ENCODE assay signal across 9 cellular contexts in the genomic region with DNA sequence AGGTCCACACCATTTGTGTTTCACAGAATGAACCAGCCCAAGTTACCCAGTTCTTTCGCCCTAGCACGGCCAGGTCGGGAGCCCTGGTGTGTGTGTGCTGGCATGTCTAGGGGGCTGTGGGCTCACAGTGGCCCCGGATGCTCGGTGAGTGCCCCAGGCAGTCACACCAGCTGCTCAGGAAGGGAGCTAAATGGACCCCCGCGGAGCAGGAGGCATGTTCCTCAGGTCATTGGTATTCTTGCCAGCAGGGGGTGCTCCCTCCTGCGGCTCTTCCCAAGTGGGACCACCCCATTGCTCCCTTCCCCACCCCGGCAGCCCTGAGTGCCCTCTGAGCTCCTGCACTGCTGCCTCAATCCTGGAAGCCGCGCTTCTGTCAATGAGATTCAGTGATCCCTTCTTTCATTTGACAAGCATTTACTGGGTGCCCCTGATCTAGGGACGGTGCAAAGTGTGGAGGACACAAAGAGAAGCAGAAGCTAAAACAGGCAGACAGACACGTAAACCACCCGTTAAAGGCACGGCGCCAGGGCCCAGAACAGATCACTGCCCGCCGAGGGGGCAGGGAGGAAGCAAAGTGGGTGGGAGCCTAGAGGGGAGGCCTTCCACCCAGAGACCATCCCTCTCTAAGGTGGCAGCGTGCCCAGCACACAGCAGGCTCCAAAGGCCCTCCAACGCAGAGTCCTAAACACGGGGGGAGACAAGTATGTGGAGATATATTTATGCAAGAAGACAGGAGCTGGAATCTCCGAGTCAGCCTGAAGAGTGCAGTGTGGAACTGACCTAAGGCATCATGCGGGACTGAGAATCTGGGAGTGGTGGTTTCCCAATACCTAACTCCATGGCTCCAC. TPM values are rescaled to one million over a fixed set of nuclear protein-coding genes. Genes with fewer than 3 reads are reported as not detected.
DNase-seq lines count a peak whose midpoint lies in the region; ATAC-seq and TF ChIP-seq lines count a peak whose summit lies in the region.
"Had no signal": no experiment of that assay in that cellular context is flagged by ENCODE, and none has a peak within 500 bp of the region (broad histone marks: within the 10 kb centered on the region; RNA-seq: fewer than 3 reads in every experiment).

No MANE protein-coding gene starts in this region.

- ATAC-seq in omental fat pad (ENCODE audit: low FRiP score) (peak; percentile 90), GM21786 (IDR thresholded peaks at IDR 0.05; ENCODE audit: unreplicated experiment) (no peak)
- ATAC-seq: activated T-cell treated with anti-CD3 and anti-CD28 coated beads, Interleukin-2, amount 50 U/mL, for 4 hours had no signal

- TF ChIP-seq CTCF in GM06990 (IDR thresholded peaks at IDR 0.05; ENCODE audit: insufficient read depth, low read length, poor library complexity, severe bottlenecking) (peak; percentile 42), epithelial cell of esophagus (IDR thresholded peaks at IDR 0.05; ENCODE audit: insufficient read depth, low read depth, low read length, missing control alignments) (peak; percentile 27), omental fat pad (IDR thresholded peaks at IDR 0.05) (no peak)

- H3K36me3 ChIP-seq in GM06990 (ENCODE audit: control insufficient read depth, insufficient read depth, low read length), result peaks cover 25% of the 10 kb centered on the region

- intact Hi-C loops in head of caudate nucleus (cut with DNase I), result no loop called here

- no peak for DNase-seq in GM06990 (ENCODE audit: extremely low read depth, insufficient read length)
- DNase-seq in NCI-H146 treated with DMSO at 0.1 percent for 48 hours (lab: John Stamatoyannopoulos, UW; ENCODE audit: unreplicated experiment), result peak; percentile 29
- no peak for DNase-seq in epithelial cell of esophagus (ENCODE audit: low read depth)
- DNase-seq in omental fat pad (ENCODE audit: low spot score), result no peak
- no peak for DNase-seq in effector CD8-positive, alpha-beta T cell (lab: John Stamatoyannopoulos, UW)
- DNase-seq in head of caudate nucleus, result no peak
- no peak for DNase-seq in GF-D8 (lab: John Stamatoyannopoulos, UW)
- DNase-seq: activated T-cell treated with anti-CD3 and anti-CD28 coated beads, Interleukin-2, amount 50 U/mL, for 4 hours had no signal

- no peaks in the 10 kb centered on the region for H3K27me3 ChIP-seq in GM06990 (replicated peaks; ENCODE audit: control insufficient read depth, insufficient read depth, low read length)

- H3K4me3 ChIP-seq in GM06990 (replicated peaks; ENCODE audit: low read depth, low read length) (no peak overlapping the region), epithelial cell of esophagus (ENCODE audit: low read length) (no peak overlapping the region)

RNA-seq across cellular contexts. Expression of a gene that starts 5.2 kb away (rescaled TPM):
- total RNA-seq in omental fat pad, result 1 to 10 TPM in 3 of 4 donors, under 1 TPM in 1; 0.72 to 2.7 (median 1.7) TPM

RNA-seq across cellular contexts. Expression of a gene that starts 32.1 kb away (rescaled TPM):
- total RNA-seq in omental fat pad, result 10 to 100 TPM; 10.9 to 28.4 (median 14.5) TPM

Comparison
In these comparisons a context has a peak if more than half of its experiments do, and no peak if none do; other contexts are left out.
1. CTCF ChIP-seq: peak in GM06990 (single experiment) and epithelial cell of esophagus (single experiment); none in omental fat pad (0 of 3).